ENCODE assay signal across 13 cellular contexts in genomic region chr4:85369703-85370380, GRCh38.
DNase-seq lines count a peak whose midpoint lies in the region; ATAC-seq, FAIRE-seq and TF ChIP-seq lines count a peak whose summit lies in the region.
"Had no signal": no experiment of that assay in that cellular context is flagged by ENCODE, and none has a peak within 500 bp of the region (broad histone marks: within the 10 kb centered on the region; RNA-seq: fewer than 3 reads in every experiment).

No MANE protein-coding gene starts in this region.

- intact Hi-C loops in IMR-90 (cut with micrococcal nuclease): loop anchor here (1.0 to 10.0 kb wide), 3 partner anchors 223 to 595 kb away; no protein-coding TSS in a partner anchor
- intact Hi-C loops in endothelial cell of umbilical vein (cut with micrococcal nuclease): loop anchor here (1.0 to 5.0 kb wide), 4 partner anchors 223 to 793 kb away; no protein-coding TSS in a partner anchor
- intact Hi-C loops in psoas muscle (cut with DNase I): loop anchor here in 1 of 2 donors (5.0 kb wide), 2 partner anchors 223 to 283 kb away; no protein-coding TSS in a partner anchor

- no peak overlapping the region for H2AK9ac ChIP-seq in IMR-90 (replicated peaks; ENCODE audit: low read depth, low read length, poor library complexity)

- DNase-seq in IMR-90 (no peak), endothelial cell of umbilical vein (ENCODE audit: low read depth, low spot score) (no peak), psoas muscle (no peak), NCI-H510A treated with DMSO at 0.1 percent for 48 hours (lab: John Stamatoyannopoulos, UW) (no peak), NCI-H128 (lab: John Stamatoyannopoulos, UW; ENCODE audit: unreplicated experiment) (no peak)
- DNase-seq: activated naive CD4-positive, alpha-beta T cell treated with Interleukin-2 at 50 U/mL for 16 hours; kidney; naive thymus-derived CD4-positive, alpha-beta T cell had no signal

- H4K91ac ChIP-seq in IMR-90 (ENCODE audit: insufficient read depth, low read depth, low read length): no peak overlapping the region

- H3K79me2 ChIP-seq in endothelial cell of umbilical vein (ENCODE audit: control insufficient read depth, insufficient read depth, low read length): no peaks in the 10 kb centered on the region

- no peak overlapping the region for H3K27ac ChIP-seq in IMR-90 (ENCODE audit: insufficient read depth, low read length)
- no peak overlapping the region for H3K27ac ChIP-seq in endothelial cell of umbilical vein (ENCODE audit: insufficient read depth, low read depth, low read length)
- no peak overlapping the region for H3K27ac ChIP-seq in psoas muscle
- H3K27ac ChIP-seq: breast epithelium had no signal

- H2BK120ac ChIP-seq in IMR-90 (ENCODE audit: low read depth, low read length): no peak overlapping the region

- no peak overlapping the region for H2BK15ac ChIP-seq in IMR-90 (ENCODE audit: low read depth, low read length)

- H3K14ac ChIP-seq in IMR-90 (replicated peaks; ENCODE audit: low read depth, low read length): no peak overlapping the region

- H3K36me3 ChIP-seq in IMR-90 (ENCODE audit: control insufficient read depth, insufficient read depth, low read length): no peaks in the 10 kb centered on the region
- H3K36me3 ChIP-seq in endothelial cell of umbilical vein (ENCODE audit: control insufficient read depth in 2 of 2, extremely low read depth in 1 of 2, insufficient read depth in 2 of 2, low read length in 2 of 2): no peaks in the 10 kb centered on the region
- H3K36me3 ChIP-seq in psoas muscle (ENCODE audit: insufficient read depth in 1 of 2, low read depth in 1 of 2): no peaks in the 10 kb centered on the region
- H3K36me3 ChIP-seq: BE2C, breast epithelium had no signal

- no peak for FAIRE-seq in endothelial cell of umbilical vein (lab: Jason Lieb, UNC)
- FAIRE-seq: kidney had no signal

- H3K4me2 ChIP-seq in IMR-90 (ENCODE audit: low read depth, low read length) (no peak overlapping the region), endothelial cell of umbilical vein (ENCODE audit: insufficient read depth, low read length) (no peak overlapping the region)

- no peak overlapping the region for H2BK5ac ChIP-seq in IMR-90 (ENCODE audit: low read depth, low read length, poor library complexity, severe bottlenecking)

- ATAC-seq in GM21390 (IDR thresholded peaks at IDR 0.05; ENCODE audit: unreplicated experiment) (peak; percentile 8), IMR-90 (ENCODE audit: low read depth) (no peak), psoas muscle (no peak), GM19463 (IDR thresholded peaks at IDR 0.05; ENCODE audit: unreplicated experiment) (no peak)
- ATAC-seq: naive thymus-derived CD4-positive, alpha-beta T cell had no signal

- H3K4me1 ChIP-seq in IMR-90 (ENCODE audit: control insufficient read depth, insufficient read depth, low read length) (no peaks in the 10 kb centered on the region), endothelial cell of umbilical vein (ENCODE audit: control insufficient read depth, extremely low read depth, insufficient read depth, low read length) (no peaks in the 10 kb centered on the region), psoas muscle (no peaks in the 10 kb centered on the region)
- H3K4me1 ChIP-seq: breast epithelium had no signal

- H4K8ac ChIP-seq in IMR-90 (ENCODE audit: low read depth in 2 of 2, low read length in 2 of 2): no peak overlapping the region

- H4K20me1 ChIP-seq in IMR-90 (ENCODE audit: insufficient read depth, low read length) (no peaks in the 10 kb centered on the region), endothelial cell of umbilical vein (replicated peaks; ENCODE audit: control insufficient read depth, extremely low read depth, insufficient read depth, low read length) (no peaks in the 10 kb centered on the region)

- CTCF ChIA-PET in IMR-90 (lab: Yijun Ruan, JAX) (interaction anchor here (1.3 to 1.4 kb wide), 2 partner anchors 8 to 220 kb away, joined by 3 to 4 read pairs; no protein-coding TSS in a partner anchor), endothelial cell of umbilical vein (lab: Charles Lee) (interaction anchor here (0.5 to 2.8 kb wide), 7 partner anchors 8 to 378 kb away, joined by 3 to 11 read pairs (median 7); no protein-coding TSS in a partner anchor)

- TF ChIP-seq RAD21 in IMR-90 (IDR thresholded peaks at IDR 0.05; ENCODE audit: low read length): no peak

- H3K9me1 ChIP-seq in IMR-90 (ENCODE audit: insufficient read depth, low read length) (no peaks in the 10 kb centered on the region), endothelial cell of umbilical vein (replicated peaks; ENCODE audit: control insufficient read depth, extremely low read depth, insufficient read depth, low read length) (no peaks in the 10 kb centered on the region)

- H3K4ac ChIP-seq in IMR-90 (ENCODE audit: low read depth, low read length): no peak overlapping the region

- H3K27me3 ChIP-seq in IMR-90 (ENCODE audit: control insufficient read depth, insufficient read depth, low read length): no peaks in the 10 kb centered on the region; the same call in 1 of the 2 replicates
- peaks cover 4 to 33% of the 10 kb centered on the region in 2 experiments for H3K27me3 ChIP-seq in endothelial cell of umbilical vein (ENCODE audit: control insufficient read depth in 2 of 2, insufficient read depth in 2 of 2, low read length in 2 of 2)
- no peaks in the 10 kb centered on the region for H3K27me3 ChIP-seq in psoas muscle (ENCODE audit: insufficient read depth in 3 of 3, low read length in 2 of 3)
- H3K27me3 ChIP-seq: BE2C, breast epithelium had no signal

- POLR2A ChIA-PET in IMR-90 (lab: Charles Lee; ENCODE audit: unreplicated experiment) (no interaction called here), endothelial cell of umbilical vein (lab: Charles Lee) (no interaction called here)

- no peak overlapping the region for H4K5ac ChIP-seq in IMR-90 (ENCODE audit: low read depth, low read length)

- in situ Hi-C loops in IMR-90 (cut with MboI; ENCODE audit: low sequenced_read_pairs): no loop called here

- dilution Hi-C loops in IMR-90 (cut with HindIII; ENCODE audit: low sequenced_read_pairs, unreplicated experiment): no loop called here
- dilution Hi-C loops in endothelial cell of umbilical vein (cut with MboI; ENCODE audit: extremely low pct_ligation_motif_present, low sequenced_read_pairs): no loop called here

- no peak overlapping the region for H3K56ac ChIP-seq in IMR-90 (ENCODE audit: extremely low read depth, insufficient read depth, low read length)

- no CpG with 5 or more reads among the region's 7 CpGs for WGBS in IMR-90 (ENCODE audit: extremely low coverage in 2 of 2, insufficient read length in 1 of 2), 2 experiments
- WGBS in psoas muscle, 3 donors: 71 to 92% (median 78%) methylated on average over 7 of the region's 7 CpGs

- TF ChIP-seq CTCF in GM12872 (IDR thresholded peaks at IDR 0.05; ENCODE audit: insufficient read depth, low read depth, low read length) (0 out of 3 replicates have a peak, but pooled peaks have one; percentile 23), IMR-90 (conservative IDR thresholded peaks at IDR 0.05; ENCODE audit: low read depth, low read length) (no peak), endothelial cell of umbilical vein (IDR thresholded peaks at IDR 0.05; ENCODE audit: extremely low read depth in 1 of 2, insufficient read depth in 1 of 2, low read depth in 1 of 2, low read length in 2 of 2) (peak; percentile 3 to 6), psoas muscle (IDR thresholded peaks at IDR 0.05) (no peak)

- BruUV-seq in IMR-90 (replicated peaks; lab: Mats Ljungman, UMichigan) (no TSS peak), endothelial cell of umbilical vein (replicated peaks; lab: Mats Ljungman, UMichigan) (no TSS peak)

- H3K79me1 ChIP-seq in IMR-90 (ENCODE audit: low read depth in 1 of 2, low read length in 2 of 2): no peaks in the 10 kb centered on the region

- H2AFZ ChIP-seq in IMR-90 (replicated peaks; ENCODE audit: low read length, poor library complexity) (no peak overlapping the region), endothelial cell of umbilical vein (ENCODE audit: low read depth, low read length) (no peak overlapping the region)

- H3K9ac ChIP-seq in IMR-90 (ENCODE audit: low read depth, low read length) (no peak overlapping the region), endothelial cell of umbilical vein (replicated peaks; ENCODE audit: extremely low read depth, insufficient read depth, low read length) (no peak overlapping the region)

- H3K18ac ChIP-seq in IMR-90 (ENCODE audit: low read depth, low read length): no peak overlapping the region

- no peak overlapping the region for H3K4me3 ChIP-seq in IMR-90 (ENCODE audit: insufficient read depth, low read depth, low read length)
- H3K4me3 ChIP-seq in endothelial cell of umbilical vein (replicated peaks in 1 of 3; ENCODE audit: insufficient read depth in 1 of 3, low read depth in 1 of 3, low read length in 3 of 3): no peak overlapping the region
- no peak overlapping the region for H3K4me3 ChIP-seq in psoas muscle
- H3K4me3 ChIP-seq: breast epithelium had no signal

- no peaks in the 10 kb centered on the region for H3K9me3 ChIP-seq in IMR-90 (ENCODE audit: control insufficient read depth, insufficient read depth, low read length)
- no peaks in the 10 kb centered on the region for H3K9me3 ChIP-seq in endothelial cell of umbilical vein (replicated peaks; ENCODE audit: control insufficient read depth, insufficient read depth, low read length)
- no peaks in the 10 kb centered on the region for H3K9me3 ChIP-seq in psoas muscle
- H3K9me3 ChIP-seq: BE2C, breast epithelium had no signal

- H2AK5ac ChIP-seq in IMR-90 (ENCODE audit: low read depth, low read length): no peak overlapping the region

- H3K23ac ChIP-seq in IMR-90 (ENCODE audit: low read depth, low read length): no peak overlapping the region

- no peak overlapping the region for H2BK20ac ChIP-seq in IMR-90 (ENCODE audit: low read depth, low read length)

- TF ChIP-seq POLR2A in IMR-90 (IDR thresholded peaks at IDR 0.05; ENCODE audit: low read depth, low read length) (no peak), endothelial cell of umbilical vein (IDR thresholded peaks at IDR 0.05; ENCODE audit: low read depth, low read length) (no peak)

TF ChIP-seq in IMR-90, 13 proteins besides CTCF, POLR2A, EP300 and RAD21:
- no peak for TF ChIP-seq NFE2L2 (IDR thresholded peaks at IDR 0.05; ENCODE audit: low read depth, low read length)
- 0 out of 2 replicates have a peak, but pooled peaks have one; percentile 20 for TF ChIP-seq MAFK (IDR thresholded peaks at IDR 0.05; ENCODE audit: low read depth, low read length)
TF ChIP-seq in IMR-90: peak in this region for 1.

TF ChIP-seq in endothelial cell of umbilical vein, 7 proteins besides CTCF, POLR2A, EP300 and RAD21 (continues in another document):
- TF ChIP-seq POLR2AphosphoS5 (IDR thresholded peaks at IDR 0.05; ENCODE audit: insufficient read depth, low read depth, low read length) (no peak), JUN (IDR thresholded peaks at IDR 0.05; ENCODE audit: borderline replicate concordance, insufficient read depth, insufficient read length, low read depth) (no peak), GATA2 (IDR thresholded peaks at IDR 0.05; ENCODE audit: insufficient read depth, insufficient read length, low read depth, low read length) (no peak), EZH2 (IDR thresholded peaks at IDR 0.05; ENCODE audit: borderline replicate concordance, low read depth, low read length, severe bottlenecking) (no peak)
- TF ChIP-seq, protein P1, sequence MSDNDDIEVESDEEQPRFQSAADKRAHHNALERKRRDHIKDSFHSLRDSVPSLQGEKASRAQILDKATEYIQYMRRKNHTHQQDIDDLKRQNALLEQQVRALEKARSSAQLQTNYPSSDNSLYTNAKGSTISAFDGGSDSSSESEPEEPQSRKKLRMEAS (IDR thresholded peaks at IDR 0.05; ENCODE audit: insufficient read depth, insufficient read length): no peak

Comparison
In these comparisons a context has a peak if more than half of its experiments do, and no peak if none do; other contexts are left out.
1. CTCF ChIP-seq: peak in GM12872 (single experiment) and endothelial cell of umbilical vein (2 of 2); none in IMR-90 (single experiment) and psoas muscle (single experiment).